8 cellular contexts compared by ENCODE assay signal in genomic region chr15:64883097-64883581, GRCh38. TPM values are rescaled to one million over a fixed set of nuclear protein-coding genes. Genes with fewer than 3 reads are reported as not detected.
DNase-seq lines count a peak whose midpoint lies in the region; ATAC-seq and TF ChIP-seq lines count a peak whose summit lies in the region.

No MANE protein-coding gene starts in this region.

- peak; percentile 29 to 32 for ATAC-seq in gastrocnemius medialis

- peak overlapping the region; percentile 68 for H3K4me3 Mint-ChIP-seq in dendritic cell treated with granulocyte-macrophage colony-stimulating factor and Interleukin-4, amounts not matched to agents 40 ng/mL and 50 ng/mL, for 4 days

- H3K4me1 Mint-ChIP-seq in dendritic cell treated with granulocyte-macrophage colony-stimulating factor and Interleukin-4, amounts not matched to agents 40 ng/mL and 50 ng/mL, for 4 days (ENCODE audit: low read depth) = peaks cover 56% of the 10 kb centered on the region

- H3K4me1 ChIP-seq in gastrocnemius medialis = no peaks in the 10 kb centered on the region

- no peaks in the 10 kb centered on the region for H3K27me3 Mint-ChIP-seq in dendritic cell treated with granulocyte-macrophage colony-stimulating factor and Interleukin-4, amounts not matched to agents 40 ng/mL and 50 ng/mL, for 4 days

- no peaks in the 10 kb centered on the region for H3K9me3 Mint-ChIP-seq in dendritic cell treated with granulocyte-macrophage colony-stimulating factor and Interleukin-4, amounts not matched to agents 40 ng/mL and 50 ng/mL, for 4 days

- peak; percentile 27 for DNase-seq in activated gamma-delta T cell treated with Interleukin-2 at 50 U/mL for 16 hours
- DNase-seq in activated gamma-delta T cell (lab: John Stamatoyannopoulos, UW) = no peak
- DNase-seq in NOMO-1 (lab: John Stamatoyannopoulos, UW; ENCODE audit: unreplicated experiment in 2 of 2) = peak; percentile 52 to 88
- no peak for DNase-seq in gastrocnemius medialis
- no peak for DNase-seq in dermis blood vessel endothelial cell
- no peak for DNase-seq in posterior vena cava (ENCODE audit: low spot score)
- DNase-seq in H4 (ENCODE audit: low spot score) = no peak

- H3K9me3 ChIP-seq in gastrocnemius medialis = no peaks in the 10 kb centered on the region

- no peaks in the 10 kb centered on the region for H3K27me3 ChIP-seq in gastrocnemius medialis

- intact Hi-C loops in dendritic cell treated with granulocyte-macrophage colony-stimulating factor and Interleukin-4, amounts not matched to agents 40 ng/mL and 50 ng/mL, for 4 days (cut with micrococcal nuclease) = loop anchor here (2.0 kb wide), 1 partner anchor 20 kb away; no protein-coding TSS in a partner anchor
- intact Hi-C loops in gastrocnemius medialis (cut with DNase I; ENCODE audit: low total_unique reads) (no loop called here), posterior vena cava (cut with DNase I) (no loop called here)

- in situ Hi-C loops in gastrocnemius medialis (cut with MboI; ENCODE audit: low sequenced_read_pairs in 4 of 4) = no loop called here

- H3K27ac ChIP-seq in gastrocnemius medialis = peak overlapping the region in 2 of 4 donors; percentile 25 to 34

- TF ChIP-seq CTCF in gastrocnemius medialis (IDR thresholded peaks at IDR 0.05 in 4 of 5, conservative IDR thresholded peaks at IDR 0.05 in 1 of 5) = no peak

- H3K27ac Mint-ChIP-seq in dendritic cell treated with granulocyte-macrophage colony-stimulating factor and Interleukin-4, amounts not matched to agents 40 ng/mL and 50 ng/mL, for 4 days = peak overlapping the region; percentile 98

- peaks cover 9% of the 10 kb centered on the region for H3K36me3 Mint-ChIP-seq in dendritic cell treated with granulocyte-macrophage colony-stimulating factor and Interleukin-4, amounts not matched to agents 40 ng/mL and 50 ng/mL, for 4 days (ENCODE audit: low read depth)

- no peaks in the 10 kb centered on the region for H3K36me3 ChIP-seq in gastrocnemius medialis

- no peak for TF ChIP-seq POLR2A in gastrocnemius medialis (IDR thresholded peaks at IDR 0.05)

- H3K4me3 ChIP-seq in gastrocnemius medialis = no peak overlapping the region

RNA-seq across cellular contexts. Expression of gene ANKDD1A, which starts 28.6 kb away (rescaled TPM):
- total RNA-seq in gastrocnemius medialis (under 1 TPM in 3 of 4 donors, not detected in 1; 0.11 to 0.39 (median 0.36) TPM), dermis blood vessel endothelial cell (5.6 and 5.8 TPM in 2 replicates), posterior vena cava (10 to 100 TPM; 17.1 to 25.1 TPM)
- 0.25 and 1.1 TPM in 2 replicates for total RNA-seq in H4 (2014; rRNA removed; shearing (Covaris generic))

RNA-seq across cellular contexts. Expression of gene PLEKHO2, which starts 41.4 kb away (rescaled TPM):
- total RNA-seq in gastrocnemius medialis (1 to 10 TPM; 2.0 to 5.4 (median 3.3) TPM), dermis blood vessel endothelial cell (61.3 and 65.9 TPM in 2 replicates), posterior vena cava (10 to 100 TPM; 40.9 to 50.1 TPM)
- total RNA-seq in H4 (2014; rRNA removed; shearing (Covaris generic)) = 5.5 and 7.6 TPM in 2 replicates

RNA-seq across cellular contexts. Expression of gene PIF1, which starts 57.7 kb away (rescaled TPM):
- total RNA-seq in gastrocnemius medialis (under 1 TPM in 2 of 4 donors, not detected in 2; 0.17 to 0.26 TPM), dermis blood vessel endothelial cell (5.4 and 16.5 TPM in 2 replicates), posterior vena cava (1 to 10 TPM in 1 of 2 donors, under 1 TPM in 1; 0.95 to 1.9 TPM)
- 5.4 and 15.5 TPM in 2 replicates for total RNA-seq in H4 (2014; rRNA removed; shearing (Covaris generic))

Comparison
In these comparisons a context has a peak if more than half of its experiments do, and no peak if none do; other contexts are left out.
1. DNase-seq: peak in activated gamma-delta T cell treated with Interleukin-2 at 50 U/mL for 16 hours (single experiment) and NOMO-1 (2 of 2); none in activated gamma-delta T cell (single experiment), gastrocnemius medialis (0 of 2), dermis blood vessel endothelial cell (single experiment), posterior vena cava (single experiment) and H4 (single experiment).